ENCODE assay signal across 9 cellular contexts in the genomic region with DNA sequence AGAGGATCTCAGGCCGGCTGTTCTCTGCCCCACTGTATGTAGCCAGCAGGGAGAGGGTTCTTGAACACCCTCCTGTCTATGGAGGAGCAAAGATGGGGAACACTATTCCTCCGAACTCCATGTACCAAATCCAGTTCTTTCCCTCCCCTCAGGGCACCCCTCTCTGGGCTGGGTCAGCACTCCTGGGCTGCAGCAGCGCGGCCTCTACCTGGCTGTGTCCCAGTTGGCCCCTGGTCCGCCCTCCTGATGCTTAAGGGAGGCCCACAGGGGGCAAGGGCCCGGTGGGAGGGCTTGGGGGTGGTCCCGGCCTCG. TPM values are rescaled to one million over a fixed set of nuclear protein-coding genes. Genes with fewer than 3 reads are reported as not detected.
DNase-seq lines count a peak whose midpoint lies in the region; ATAC-seq, FAIRE-seq and TF ChIP-seq lines count a peak whose summit lies in the region.
"Had no signal": no experiment of that assay in that cellular context is flagged by ENCODE, and none has a peak within 500 bp of the region (broad histone marks: within the 10 kb centered on the region; RNA-seq: fewer than 3 reads in every experiment).

No MANE protein-coding gene starts in this region.

- dilution Hi-C loops in endothelial cell of umbilical vein (cut with MboI; ENCODE audit: extremely low pct_ligation_motif_present, low sequenced_read_pairs): no loop called here

- H4K20me1 ChIP-seq in endothelial cell of umbilical vein (replicated peaks; ENCODE audit: control insufficient read depth, extremely low read depth, insufficient read depth, low read length): no peaks in the 10 kb centered on the region

- intact Hi-C loops in endothelial cell of umbilical vein (cut with micrococcal nuclease): loop anchor here (1.0 kb wide), 2 partner anchors 157 to 205 kb away; partner anchors contain the start of genes AGO1 and AGO3
- intact Hi-C loops in pancreas (cut with DNase I): no loop called here

- H3K9ac ChIP-seq in endothelial cell of umbilical vein (replicated peaks; ENCODE audit: extremely low read depth, insufficient read depth, low read length): no peak overlapping the region

- no peaks in the 10 kb centered on the region for H3K9me3 ChIP-seq in endothelial cell of umbilical vein (replicated peaks; ENCODE audit: control insufficient read depth, insufficient read depth, low read length)
- no peaks in the 10 kb centered on the region for H3K9me3 ChIP-seq in pancreas

- H3K27me3 ChIP-seq in endothelial cell of umbilical vein (ENCODE audit: control insufficient read depth in 2 of 2, insufficient read depth in 2 of 2, low read length in 2 of 2): no peaks in the 10 kb centered on the region
- no peaks in the 10 kb centered on the region for H3K27me3 ChIP-seq in pancreas

- H3K4me1 ChIP-seq in endothelial cell of umbilical vein (ENCODE audit: control insufficient read depth, extremely low read depth, insufficient read depth, low read length): peaks cover 8% of the 10 kb centered on the region
- H3K4me1 ChIP-seq in pancreas: peaks cover 0 to 9% (median 5%) of the 10 kb centered on the region in 3 donors

- peak overlapping the region; percentile 94 for H2AFZ ChIP-seq in endothelial cell of umbilical vein (ENCODE audit: low read depth, low read length)

- H3K27ac ChIP-seq in endothelial cell of umbilical vein (ENCODE audit: insufficient read depth, low read depth, low read length) (no peak overlapping the region), pancreas (peak overlapping the region; percentile 73 to 86 (median 83))

- FAIRE-seq in endothelial cell of umbilical vein (lab: Jason Lieb, UNC) (no peak), pancreas (lab: Jason Lieb, UNC) (no peak)

- TF ChIP-seq POLR2A in NB4 (IDR thresholded peaks at IDR 0.05; ENCODE audit: extremely low read depth, insufficient read length): no peak
- TF ChIP-seq POLR2A in endothelial cell of umbilical vein (IDR thresholded peaks at IDR 0.05; ENCODE audit: low read depth, low read length): no peak

- DNase-seq in GM12865 (ENCODE audit: low read depth) (no peak), NB4 (ENCODE audit: low read depth) (no peak), endothelial cell of umbilical vein (ENCODE audit: low read depth, low spot score) (no peak), pancreas (no peak), NCI-H69 (lab: John Stamatoyannopoulos, UW) (no peak), SKM-1 (lab: John Stamatoyannopoulos, UW; ENCODE audit: unreplicated experiment) (no peak)
- no peak for DNase-seq in effector CD4-positive, alpha-beta T cell

- CTCF ChIA-PET in endothelial cell of umbilical vein (lab: Charles Lee): no interaction called here

- no peak for TF ChIP-seq CTCF in GM12865 (IDR thresholded peaks at IDR 0.05; ENCODE audit: insufficient read depth, low read depth, low read length, missing control alignments)
- no peak for TF ChIP-seq CTCF in NB4 (IDR thresholded peaks at IDR 0.05; ENCODE audit: low read depth, low read length)
- no peak for TF ChIP-seq CTCF in endothelial cell of umbilical vein (IDR thresholded peaks at IDR 0.05; ENCODE audit: extremely low read depth in 1 of 2, insufficient read depth in 1 of 2, low read depth in 1 of 2, low read length in 2 of 2)
- TF ChIP-seq CTCF in pancreas (IDR thresholded peaks at IDR 0.05): no peak

- peak overlapping the region; percentile 44 for H3K4me2 ChIP-seq in endothelial cell of umbilical vein (ENCODE audit: insufficient read depth, low read length)

- H3K36me3 ChIP-seq in endothelial cell of umbilical vein (ENCODE audit: control insufficient read depth in 2 of 2, extremely low read depth in 1 of 2, insufficient read depth in 2 of 2, low read length in 2 of 2) (peaks cover 10 to 22% of the 10 kb centered on the region in 2 experiments), pancreas (peaks cover 0 to 9% (median 6%) of the 10 kb centered on the region in 3 donors)

- no peaks in the 10 kb centered on the region for H3K9me1 ChIP-seq in endothelial cell of umbilical vein (replicated peaks; ENCODE audit: control insufficient read depth, extremely low read depth, insufficient read depth, low read length)

- POLR2A ChIA-PET in endothelial cell of umbilical vein (lab: Charles Lee): no interaction called here

- H3K4me3 ChIP-seq in GM12865 (ENCODE audit: low read depth, low read length) (peak overlapping the region; percentile 92), NB4 (ENCODE audit: low read depth, low read length) (peak overlapping the region; percentile 85), endothelial cell of umbilical vein (replicated peaks in 1 of 3; ENCODE audit: insufficient read depth in 1 of 3, low read depth in 1 of 3, low read length in 3 of 3) (peak overlapping the region in 2 of 3 experiments; percentile 14 to 96), pancreas (peak overlapping the region; percentile 94 to 98 (median 96))

- no TSS peak for BruUV-seq in endothelial cell of umbilical vein (replicated peaks; lab: Mats Ljungman, UMichigan)

- peak in 3 of 4 donors; percentile 0 to 3 (median 2) for ATAC-seq in pancreas
- ATAC-seq in HG03521 (IDR thresholded peaks at IDR 0.05; ENCODE audit: unreplicated experiment): no peak

- peaks cover 22% of the 10 kb centered on the region for H3K79me2 ChIP-seq in endothelial cell of umbilical vein (ENCODE audit: control insufficient read depth, insufficient read depth, low read length)

- 26% methylated on average over 8 of the region's 8 CpGs for WGBS in pancreas, 2 donors

TF ChIP-seq in endothelial cell of umbilical vein, 7 proteins besides CTCF, POLR2A, EP300 and RAD21:
- TF ChIP-seq POLR2AphosphoS5 (IDR thresholded peaks at IDR 0.05; ENCODE audit: insufficient read depth, low read depth, low read length) (no peak), FOS (IDR thresholded peaks at IDR 0.05; ENCODE audit: borderline replicate concordance, insufficient read depth, low read length) (no peak), MYC (IDR thresholded peaks at IDR 0.05; ENCODE audit: low read depth, low read length) (no peak), GATA2 (IDR thresholded peaks at IDR 0.05; ENCODE audit: insufficient read depth, insufficient read length, low read depth, low read length) (no peak)
- TF ChIP-seq, protein P1, sequence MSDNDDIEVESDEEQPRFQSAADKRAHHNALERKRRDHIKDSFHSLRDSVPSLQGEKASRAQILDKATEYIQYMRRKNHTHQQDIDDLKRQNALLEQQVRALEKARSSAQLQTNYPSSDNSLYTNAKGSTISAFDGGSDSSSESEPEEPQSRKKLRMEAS (IDR thresholded peaks at IDR 0.05; ENCODE audit: insufficient read depth, insufficient read length): no peak

RNA-seq across cellular contexts. Expression of gene ADPRS, which starts 0.5 kb away (rescaled TPM):
- total RNA-seq in endothelial cell of umbilical vein (32.9 and 33.9 TPM in 2 replicates), pancreas (10 to 100 TPM in 2 of 6 donors, 1 to 10 TPM in 4; 6.1 to 13.2 (median 8.4) TPM)
- polyA plus RNA-seq in endothelial cell of umbilical vein (48.1 and 52.8 TPM in 2 replicates), pancreas (10 to 100 TPM; 14.9 to 28.8 TPM)
- polyA plus RNA-seq in endothelial cell of umbilical vein (2011; cell fraction: cytosol; rRNA removed): 41.5 and 41.6 TPM in 2 replicates
- polyA plus RNA-seq in endothelial cell of umbilical vein (2011; cell fraction: nucleus; rRNA removed): 21.3 and 23.2 TPM in 2 replicates
- polyA plus RNA-seq in endothelial cell of umbilical vein (2012): 23.1 and 23.9 TPM in 2 replicates
- 23.3 and 27.1 TPM in 2 replicates for polyA minus RNA-seq in endothelial cell of umbilical vein
- polyA minus RNA-seq in endothelial cell of umbilical vein (2011; cell fraction: cytosol; rRNA and poly(A)+ RNA removed): 14.5 TPM
- 6.2 and 6.6 TPM in 2 replicates for polyA minus RNA-seq in endothelial cell of umbilical vein (2011; cell fraction: nucleus; rRNA and poly(A)+ RNA removed)

RNA-seq across cellular contexts. Expression of gene TEKT2, which starts 4.3 kb away (rescaled TPM):
- total RNA-seq in endothelial cell of umbilical vein: 0.38 and 0.90 TPM in 2 replicates
- 0.61 and 0.62 TPM in 2 replicates for polyA plus RNA-seq in endothelial cell of umbilical vein
- polyA plus RNA-seq in endothelial cell of umbilical vein (2011; cell fraction: cytosol; rRNA removed): 0.14 and 0.23 TPM in 2 replicates
- polyA plus RNA-seq in endothelial cell of umbilical vein (2011; cell fraction: nucleus; rRNA removed): 1.7 and 3.5 TPM in 2 replicates
- polyA plus RNA-seq in endothelial cell of umbilical vein (2012): 0.15 and 0.27 TPM in 2 replicates
- 0.30 and 0.46 TPM in 2 replicates for polyA minus RNA-seq in endothelial cell of umbilical vein
- not detected for polyA minus RNA-seq in endothelial cell of umbilical vein (2011; cell fraction: cytosol; rRNA and poly(A)+ RNA removed)
- 0.34 and 0.82 TPM in 2 replicates for polyA minus RNA-seq in endothelial cell of umbilical vein (2011; cell fraction: nucleus; rRNA and poly(A)+ RNA removed)
- 1 to 10 TPM; 1.3 to 2.7 (median 1.6) TPM for total RNA-seq in pancreas
- 10 to 100 TPM in 1 of 2 donors, 1 to 10 TPM in 1; 6.5 to 17.6 TPM for polyA plus RNA-seq in pancreas
- total RNA-seq: M059J had no signal

RNA-seq across cellular contexts. Expression of gene COL8A2, which starts 36.8 kb away (rescaled TPM):
- total RNA-seq in endothelial cell of umbilical vein: 0.78 and 1.3 TPM in 2 replicates
- 1.2 and 1.6 TPM in 2 replicates for polyA plus RNA-seq in endothelial cell of umbilical vein
- 0.83 and 0.97 TPM in 2 replicates for polyA plus RNA-seq in endothelial cell of umbilical vein (2011; cell fraction: cytosol; rRNA removed)
- 0.75 and 0.77 TPM in 2 replicates for polyA plus RNA-seq in endothelial cell of umbilical vein (2011; cell fraction: nucleus; rRNA removed)
- polyA plus RNA-seq in endothelial cell of umbilical vein (2012): 1.4 and 2.9 TPM in 2 replicates
- polyA minus RNA-seq in endothelial cell of umbilical vein: 0.73 and 1.1 TPM in 2 replicates
- not detected for polyA minus RNA-seq in endothelial cell of umbilical vein (2011; cell fraction: cytosol; rRNA and poly(A)+ RNA removed)
- polyA minus RNA-seq in endothelial cell of umbilical vein (2011; cell fraction: nucleus; rRNA and poly(A)+ RNA removed): 0.19 TPM in 2 replicates
- total RNA-seq in pancreas: 1 to 10 TPM in 2 of 6 donors, under 1 TPM in 4; 0.12 to 3.3 (median 0.34) TPM
- under 1 TPM; 0.31 to 0.42 TPM for polyA plus RNA-seq in pancreas
